In the genomic region with DNA sequence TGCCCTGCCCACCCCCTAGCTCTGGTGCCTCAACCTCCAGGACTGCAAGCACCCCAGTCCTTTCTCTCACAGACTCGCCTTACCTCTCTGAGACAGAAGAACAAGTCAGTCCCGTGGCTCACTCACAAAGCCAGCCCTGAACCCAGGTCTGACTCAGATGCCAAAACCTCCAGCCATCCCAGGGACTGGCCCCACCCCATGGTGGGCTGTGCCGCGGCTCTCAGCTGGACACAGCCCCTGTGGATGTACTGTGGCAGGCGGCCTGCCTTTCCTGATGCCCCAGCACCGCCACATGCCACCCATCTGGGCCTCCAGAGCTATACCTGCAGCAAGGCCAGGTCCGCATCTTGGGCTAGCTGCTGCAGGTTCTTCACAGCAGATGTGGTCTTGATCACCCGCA, we compare ENCODE assay signal across 22 cellular contexts. TPM values are rescaled to one million over a fixed set of nuclear protein-coding genes. Genes with fewer than 3 reads are reported as not detected.
DNase-seq lines count a peak whose midpoint lies in the region; FAIRE-seq and TF ChIP-seq lines count a peak whose summit lies in the region.
"Had no signal": no experiment of that assay in that cellular context is flagged by ENCODE, and none has a peak within 500 bp of the region (broad histone marks: within the 10 kb centered on the region; RNA-seq: fewer than 3 reads in every experiment).

No MANE protein-coding gene starts in this region.

- H3K27me3 Mint-ChIP-seq in mesothelial cell of epicardium (ENCODE audit: low read depth), result no peaks in the 10 kb centered on the region
- H3K27me3 Mint-ChIP-seq: memory B cell had no signal

- H3K27ac ChIP-seq in dorsolateral prefrontal cortex, result peak overlapping the region in 5 of 59 donors; percentile 1 to 36 (median 15)
- H3K27ac ChIP-seq: C4-2B had no signal

- TF ChIP-seq CTCF in dorsolateral prefrontal cortex (IDR thresholded peaks at IDR 0.05 in 54 of 56, conservative IDR thresholded peaks at IDR 0.05 in 2 of 56; ENCODE audit: low read depth in 1 of 56, partially characterized antibody in 56 of 56), result no peak
- TF ChIP-seq CTCF in mesothelial cell of epicardium (IDR thresholded peaks at IDR 0.05; ENCODE audit: unreplicated experiment), result no peak

- DNase-seq in 8988T (peak; percentile 77), H54 (ENCODE audit: insufficient read length, low spot score) (peak; percentile 87), amniotic epithelial cell (ENCODE audit: low read depth) (peak; percentile 48), iris pigment epithelial cell (ENCODE audit: low read depth) (peak; percentile 52), dorsolateral prefrontal cortex (no peak), NOMO-1 (lab: John Stamatoyannopoulos, UW; ENCODE audit: unreplicated experiment in 2 of 2) (no peak), activated gamma-delta T cell (lab: John Stamatoyannopoulos, UW) (no peak), mesothelial cell of epicardium (ENCODE audit: low spot score in 2 of 2, unreplicated experiment in 2 of 2) (no peak)
- DNase-seq: activated CD4-positive, CD25-positive, alpha-beta regulatory T cell treated with anti-CD3 and anti-CD28 coated beads, Interleukin-2, amount 50 U/mL, for 72 hours; Calu3; H7; KBM-7; left cardiac atrium; natural killer cell; NCI-H2171; NCI-H69; right lobe of liver; T1000 had no signal

- TF ChIP-seq POLR2A in H54 (IDR thresholded peaks at IDR 0.05; ENCODE audit: low read depth, low read length), result no peak

- intact Hi-C loops in dorsolateral prefrontal cortex (cut with DNase I), result loop anchor here in 1 of 2 donors (1.0 kb wide), 1 partner anchor 33 kb away; no protein-coding TSS in a partner anchor

- H3K27me3 ChIP-seq in dorsolateral prefrontal cortex, result no peaks in the 10 kb centered on the region
- H3K27me3 ChIP-seq: right lobe of liver had no signal

- peaks cover 2% of the 10 kb centered on the region for H3K4me1 Mint-ChIP-seq in mesothelial cell of epicardium

- H3K9me3 Mint-ChIP-seq in mesothelial cell of epicardium, result no peaks in the 10 kb centered on the region
- H3K9me3 Mint-ChIP-seq: activated naive CD4-positive, alpha-beta T cell treated with anti-CD3 and anti-CD28 coated beads, Interleukin-2, amount 50 U/mL, for 72 hours; memory B cell; natural killer cell had no signal

- H3K36me3 Mint-ChIP-seq in mesothelial cell of epicardium, result peaks cover 8% of the 10 kb centered on the region
- H3K36me3 Mint-ChIP-seq: activated naive CD4-positive, alpha-beta T cell treated with anti-CD3 and anti-CD28 coated beads, Interleukin-2, amount 50 U/mL, for 72 hours; natural killer cell had no signal

- no peak for FAIRE-seq in H54 (lab: Jason Lieb, UNC)
- FAIRE-seq: colon had no signal

- H3K4me3 Mint-ChIP-seq in mesothelial cell of epicardium, result no peak overlapping the region
- H3K4me3 Mint-ChIP-seq: memory B cell, natural killer cell had no signal

- no peak overlapping the region for H3K27ac Mint-ChIP-seq in mesothelial cell of epicardium
- H3K27ac Mint-ChIP-seq: activated naive CD4-positive, alpha-beta T cell treated with anti-CD3 and anti-CD28 coated beads, Interleukin-2, amount 50 U/mL, for 72 hours; memory B cell had no signal

- H3K4me3 ChIP-seq in dorsolateral prefrontal cortex, result no peak overlapping the region
- H3K4me3 ChIP-seq: right lobe of liver had no signal

RNA-seq across cellular contexts. Expression of a gene that starts 19.8 kb away (rescaled TPM):
- 10 to 100 TPM; 20.2 to 47.6 (median 32.5) TPM for total RNA-seq in dorsolateral prefrontal cortex
- total RNA-seq in mesothelial cell of epicardium, result 43.4 to 44.7 TPM (median 44.2 TPM) in 3 replicates

RNA-seq across cellular contexts. Expression of a gene that starts 25.4 kb away (rescaled TPM):
- total RNA-seq in dorsolateral prefrontal cortex (10 to 100 TPM in 97 of 120 experiments, 1 to 10 TPM in 23; 4.6 to 37.2 (median 13.1) TPM), mesothelial cell of epicardium (73.5 to 81.2 TPM (median 73.5 TPM) in 3 replicates)

RNA-seq across cellular contexts. Expression of a gene that starts 40.7 kb away (rescaled TPM):
- total RNA-seq in dorsolateral prefrontal cortex (10 to 100 TPM; 32.5 to 94.6 (median 56.8) TPM), mesothelial cell of epicardium (43.5 to 45.8 TPM (median 44.5 TPM) in 3 replicates)

RNA-seq across cellular contexts. Expression of a gene that starts 44.2 kb away (rescaled TPM):
- total RNA-seq in dorsolateral prefrontal cortex (10 to 100 TPM; 25.7 to 84.8 (median 55.9) TPM), mesothelial cell of epicardium (33.1 to 34.8 TPM (median 33.9 TPM) in 3 replicates)

RNA-seq across cellular contexts. Expression of a gene that starts 44.4 kb away (rescaled TPM):
- 10 to 100 TPM in 118 of 120 experiments, 1 to 10 TPM in 2; 8.3 to 24.2 (median 16.1) TPM for total RNA-seq in dorsolateral prefrontal cortex
- 8.7 to 9.2 TPM (median 9.1 TPM) in 3 replicates for total RNA-seq in mesothelial cell of epicardium

Comparison
In these comparisons a context has a peak if more than half of its experiments do, and no peak if none do; other contexts are left out.
1. DNase-seq: peak in 8988T (single experiment), H54 (single experiment), amniotic epithelial cell (single experiment) and iris pigment epithelial cell (single experiment); none in dorsolateral prefrontal cortex (0 of 10), NOMO-1 (0 of 2), activated gamma-delta T cell (single experiment) and mesothelial cell of epicardium (0 of 2).